25 cellular contexts compared by ENCODE assay signal in genomic region chr10:70954373-70954772, GRCh38.
DNase-seq lines count a peak whose midpoint lies in the region; ATAC-seq and TF ChIP-seq lines count a peak whose summit lies in the region.
"Had no signal": no experiment of that assay in that cellular context is flagged by ENCODE, and none has a peak within 500 bp of the region (broad histone marks: within the 10 kb centered on the region; RNA-seq: fewer than 3 reads in every experiment).

No MANE protein-coding gene starts in this region.

- peaks cover 59% of the 10 kb centered on the region for H3K27me3 Mint-ChIP-seq in chondrocyte (ENCODE audit: low read depth)

- no peaks in the 10 kb centered on the region for H3K4me1 Mint-ChIP-seq in chondrocyte (ENCODE audit: low read depth)
- H3K4me1 Mint-ChIP-seq: CD14-positive monocyte; CD8-positive, alpha-beta memory T cell had no signal

- H3K9me3 Mint-ChIP-seq in chondrocyte (ENCODE audit: low read depth), result no peaks in the 10 kb centered on the region
- H3K9me3 Mint-ChIP-seq: CD8-positive, alpha-beta memory T cell; T-helper 1 cell treated with Interleukin-12 subunit alpha and Interleukin-12 subunit beta and Interleukin-4 antibody, amounts not matched to agents 30 μg/mL and 1 μg/mL, for 36 hours had no signal

- H3K4me3 ChIP-seq in BE2C (ENCODE audit: low read depth, low read length), result no peak overlapping the region
- H3K4me3 ChIP-seq: A549 had no signal

- no peak for ATAC-seq in HG03342 (IDR thresholded peaks at IDR 0.05; ENCODE audit: unreplicated experiment)
- ATAC-seq: A549 had no signal

- H3K27ac Mint-ChIP-seq in chondrocyte (ENCODE audit: unreplicated experiment), result no peak overlapping the region
- H3K27ac Mint-ChIP-seq: CD14-positive monocyte; T-helper 1 cell treated with Interleukin-12 subunit alpha and Interleukin-12 subunit beta and Interleukin-4 antibody, amounts not matched to agents 30 μg/mL and 1 μg/mL, for 36 hours had no signal

- no peaks in the 10 kb centered on the region for H3K9me3 ChIP-seq in BE2C
- H3K9me3 ChIP-seq: A549 had no signal

- intact Hi-C loops in posterior vena cava (cut with DNase I), result no loop called here

- H3K36me3 ChIP-seq in BE2C, result no peaks in the 10 kb centered on the region

- no peaks in the 10 kb centered on the region for H3K27me3 ChIP-seq in BE2C

- H3K4me3 Mint-ChIP-seq in chondrocyte (ENCODE audit: unreplicated experiment), result no peak overlapping the region
- H3K4me3 Mint-ChIP-seq: CD14-positive monocyte; CD8-positive, alpha-beta memory T cell; T-helper 1 cell treated with Interleukin-12 subunit alpha and Interleukin-12 subunit beta and Interleukin-4 antibody, amounts not matched to agents 30 μg/mL and 1 μg/mL, for 36 hours had no signal

- peaks cover 11% of the 10 kb centered on the region for H3K4me1 ChIP-seq in BE2C
- H3K4me1 ChIP-seq: A549 had no signal

- TF ChIP-seq CTCF in BE2C (IDR thresholded peaks at IDR 0.05; ENCODE audit: low read depth, low read length), result no peak
- TF ChIP-seq CTCF in chondrocyte (IDR thresholded peaks at IDR 0.05), result no peak

- DNase-seq in BE2C (peak; percentile 61), NCI-H2227 (lab: John Stamatoyannopoulos, UW; ENCODE audit: unreplicated experiment) (peak; percentile 40), chondrocyte (ENCODE audit: low spot score) (peak; percentile 39), posterior vena cava (ENCODE audit: low spot score) (peak; percentile 43), iPS-NIHi11 (ENCODE audit: low spot score) (no peak), anterior cingulate cortex (lab: John Stamatoyannopoulos, UW) (no peak)
- DNase-seq: DMS 273 treated with DMSO at 0.1 percent for 48 hours, DMS79, EL, GF-D8, GOT3, HCEC 1CT, NCI-H1092, NCI-H1417 treated with DMSO at 0.1 percent for 48 hours, NCI-H187 treated with DMSO at 0.1 percent for 48 hours, NCI-H226, NCI-H510A treated with DMSO at 0.1 percent for 48 hours, RPMI8226, SHP77, SW 1271 had no signal

- H3K36me3 Mint-ChIP-seq in chondrocyte (ENCODE audit: low read depth), result no peaks in the 10 kb centered on the region
- H3K36me3 Mint-ChIP-seq: CD14-positive monocyte; CD8-positive, alpha-beta memory T cell had no signal

Comparison
In these comparisons a context has a peak if more than half of its experiments do, and no peak if none do; other contexts are left out.
1. DNase-seq: peak in BE2C (single experiment), NCI-H2227 (single experiment), chondrocyte (single experiment) and posterior vena cava (single experiment); none in iPS-NIHi11 (single experiment) and anterior cingulate cortex (0 of 58).